1 cellular context compared by ENCODE assay signal in the genomic region with DNA sequence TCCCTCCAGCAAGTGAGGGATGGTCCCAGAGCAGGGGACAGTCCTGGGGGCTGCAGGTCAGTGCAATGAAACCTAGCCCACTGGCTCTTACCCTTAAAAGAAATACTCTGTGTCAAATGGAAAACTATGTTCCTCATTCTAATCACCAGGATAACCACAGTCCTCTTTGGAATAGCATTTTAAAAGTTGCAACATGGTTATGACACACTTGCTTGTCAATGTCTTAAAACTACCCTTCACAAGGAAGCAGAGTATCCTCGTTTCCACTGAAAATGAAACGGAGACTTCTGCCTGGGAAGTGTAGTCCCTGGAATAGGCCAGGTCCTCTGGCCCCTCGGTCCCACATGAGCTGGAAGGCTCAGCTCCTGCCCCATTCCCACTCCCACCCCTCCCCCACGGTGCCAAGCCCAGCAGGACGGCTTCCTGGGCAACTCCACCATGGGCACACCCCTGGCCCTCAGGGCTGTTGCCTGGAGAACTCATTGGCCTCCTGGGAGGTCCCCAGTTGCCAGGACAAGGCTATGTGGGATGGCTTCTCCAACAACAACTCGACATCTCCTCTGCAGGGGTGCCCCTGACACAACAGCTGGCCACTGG.
TF ChIP-seq lines count a peak whose summit lies in the region.

No MANE protein-coding gene starts in this region.

TF ChIP-seq in K562, 482 proteins besides CTCF, POLR2A, EP300 and RAD21:
- TF ChIP-seq U2AF2 (optimal IDR thresholded peaks at IDR 0.05; ENCODE audit: low read depth, low read length) = no peak
- TF ChIP-seq SREBF2 (CRISPR knock-in tag; IDR thresholded peaks at IDR 0.05) = no peak
- no peak for TF ChIP-seq PHF8 (IDR thresholded peaks at IDR 0.05; ENCODE audit: borderline replicate concordance, low read length)
- TF ChIP-seq, protein P1, sequence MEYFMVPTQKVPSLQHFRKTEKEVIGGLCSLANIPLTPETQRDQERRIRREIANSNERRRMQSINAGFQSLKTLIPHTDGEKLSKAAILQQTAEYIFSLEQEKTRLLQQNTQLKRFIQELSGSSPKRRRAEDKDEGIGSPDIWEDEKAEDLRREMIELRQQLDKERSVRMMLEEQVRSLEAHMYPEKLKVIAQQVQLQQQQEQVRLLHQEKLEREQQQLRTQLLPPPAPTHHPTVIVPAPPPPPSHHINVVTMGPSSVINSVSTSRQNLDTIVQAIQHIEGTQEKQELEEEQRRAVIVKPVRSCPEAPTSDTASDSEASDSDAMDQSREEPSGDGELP (CRISPR knock-in tag; IDR thresholded peaks at IDR 0.05; ENCODE audit: borderline replicate concordance) = peak; percentile 27; the same call in 1 of the 2 replicates
